Comparison of ENCODE assay signal across 33 cellular contexts in the genomic region with DNA sequence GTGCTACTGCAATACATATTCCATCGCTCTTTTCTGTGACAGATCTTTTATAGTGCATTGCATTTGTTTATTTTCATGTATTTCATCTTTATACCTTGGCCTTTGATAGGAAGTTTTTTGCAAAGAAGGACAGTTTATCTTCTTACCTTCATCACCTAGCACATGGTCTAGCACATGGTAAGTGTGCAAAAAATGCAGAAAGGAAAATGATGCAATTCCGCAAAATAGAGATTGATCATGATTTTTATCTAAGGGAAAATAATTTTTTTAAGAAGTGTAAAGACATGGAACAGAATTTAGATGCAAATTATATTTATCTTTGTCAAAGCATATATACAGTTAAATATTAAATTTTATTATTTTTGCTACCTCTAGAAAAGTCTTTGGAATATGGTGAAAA. TPM values are rescaled to one million over a fixed set of nuclear protein-coding genes. Genes with fewer than 3 reads are reported as not detected.
"Had no signal": no experiment of that assay in that cellular context is flagged by ENCODE, and none has a peak within 500 bp of the region (broad histone marks: within the 10 kb centered on the region; RNA-seq: fewer than 3 reads in every experiment).

No MANE protein-coding gene starts in this region.

- H3K79me2 ChIP-seq: hepatocyte had no signal

- FAIRE-seq: endometrium, endothelial cell of umbilical vein had no signal

- H3K4me3 ChIP-seq: ascending aorta, breast epithelium, cardiac muscle cell, colonic mucosa, esophagus squamous epithelium, gastroesophageal sphincter, heart right ventricle, hepatocyte had no signal

- H3K27me3 ChIP-seq: ascending aorta, breast epithelium, cardiac muscle cell, colonic mucosa, esophagus squamous epithelium, gastroesophageal sphincter, heart right ventricle, hepatocyte had no signal

- ATAC-seq: activated CD8-positive, alpha-beta T cell treated with anti-CD3 and anti-CD28 coated beads for 36 hours; activated naive CD4-positive, alpha-beta T cell treated with anti-CD3 and anti-CD28 coated beads, Interleukin-2, amount 50 U/mL, for 72 hours; gastroesophageal sphincter; heart right ventricle; T-helper 17 cell had no signal

- H3K4me1 Mint-ChIP-seq: activated naive CD4-positive, alpha-beta T cell treated with anti-CD3 and anti-CD28 coated beads, Interleukin-2, amount 10 ng/mL, durations not matched to agents 7 days and 5 days; brain had no signal

- H3K9me3 ChIP-seq: ascending aorta, breast epithelium, colonic mucosa, esophagus squamous epithelium, gastroesophageal sphincter, heart right ventricle had no signal

- H3K9me3 Mint-ChIP-seq: activated CD8-positive, alpha-beta T cell treated with anti-CD3 and anti-CD28 coated beads for 36 hours; activated naive CD4-positive, alpha-beta T cell treated with anti-CD3 and anti-CD28 coated beads, Interleukin-2, amount 10 ng/mL, durations not matched to agents 7 days and 5 days; activated naive CD4-positive, alpha-beta T cell treated with anti-CD3 and anti-CD28 coated beads, Interleukin-2, amount 50 U/mL, for 72 hours; activated naive CD8-positive, alpha-beta T cell treated with anti-CD3 and anti-CD28 coated beads, Interleukin-2, amount 10 ng/mL, durations not matched to agents 7 days and 5 days; activated T-helper 1 cell treated with anti-CD3 and anti-CD28 coated beads, Interleukin-12 subunit alpha, Interleukin-12 subunit beta, Interleukin-2, Interleukin-4 antibody, amounts not matched to agents 30 ng/mL and 10 ng/mL and 1 ng/mL, durations not matched to agents 14 hours and 24 hours and 36 hours; brain; T-helper 2 cell treated with Interferon-gamma antibody and Interleukin-4, amounts not matched to agents 5 μg/mL and 100 μg/mL, for 36 hours had no signal

- H3K36me3 ChIP-seq: breast epithelium, colonic mucosa had no signal

- H3K27ac ChIP-seq: ascending aorta, breast epithelium, cardiac muscle cell, colonic mucosa, epithelial cell of prostate, esophagus squamous epithelium, gastroesophageal sphincter, heart right ventricle, hepatocyte had no signal

- H3K27me3 Mint-ChIP-seq: activated CD8-positive, alpha-beta T cell treated with anti-CD3 and anti-CD28 coated beads for 36 hours; activated naive CD4-positive, alpha-beta T cell treated with anti-CD3 and anti-CD28 coated beads, Interleukin-2, amount 10 ng/mL, durations not matched to agents 7 days and 5 days; activated naive CD8-positive, alpha-beta T cell treated with anti-CD3 and anti-CD28 coated beads, Interleukin-2, amount 10 ng/mL, durations not matched to agents 7 days and 5 days; brain; T-helper 17 cell had no signal

- H3K4me2 ChIP-seq: hepatocyte had no signal

- H3K4me3 Mint-ChIP-seq: activated CD8-positive, alpha-beta T cell treated with anti-CD3 and anti-CD28 coated beads for 36 hours; activated naive CD4-positive, alpha-beta T cell treated with anti-CD3 and anti-CD28 coated beads, Interleukin-2, amount 10 ng/mL, durations not matched to agents 7 days and 5 days; activated naive CD8-positive, alpha-beta T cell treated with anti-CD3 and anti-CD28 coated beads, Interleukin-2, amount 10 ng/mL, durations not matched to agents 7 days and 5 days; activated T-helper 1 cell treated with anti-CD3 and anti-CD28 coated beads, Interleukin-12 subunit alpha, Interleukin-12 subunit beta, Interleukin-2, Interleukin-4 antibody, amounts not matched to agents 30 ng/mL and 10 ng/mL and 1 ng/mL, durations not matched to agents 14 hours and 24 hours and 36 hours; brain; T-helper 17 cell; T-helper 2 cell treated with Interferon-gamma antibody and Interleukin-4, amounts not matched to agents 5 μg/mL and 100 μg/mL, for 36 hours had no signal

- H3K27ac Mint-ChIP-seq: activated naive CD4-positive, alpha-beta T cell treated with anti-CD3 and anti-CD28 coated beads, Interleukin-2, amount 10 ng/mL, durations not matched to agents 7 days and 5 days; activated naive CD8-positive, alpha-beta T cell treated with anti-CD3 and anti-CD28 coated beads, Interleukin-2, amount 10 ng/mL, durations not matched to agents 7 days and 5 days; activated T-helper 1 cell treated with anti-CD3 and anti-CD28 coated beads, Interleukin-12 subunit alpha, Interleukin-12 subunit beta, Interleukin-2, Interleukin-4 antibody, amounts not matched to agents 30 ng/mL and 10 ng/mL and 1 ng/mL, durations not matched to agents 14 hours and 24 hours and 36 hours; brain; T-helper 17 cell; T-helper 2 cell treated with Interferon-gamma antibody and Interleukin-4, amounts not matched to agents 5 μg/mL and 100 μg/mL, for 36 hours had no signal

- DNase-seq: activated CD4-positive, alpha-beta T cell treated with anti-CD3 and anti-CD28 coated beads for 4 hours; activated CD4-positive, alpha-beta T cell treated with anti-CD3 and anti-CD28 coated beads, Interleukin-2, amount 50 U/mL, for 1 hour; activated CD4-positive, alpha-beta T cell treated with anti-CD3 and anti-CD28 coated beads, Interleukin-2, amount 50 U/mL, for 48 hours; activated CD4-positive, CD25-positive, alpha-beta regulatory T cell; activated CD4-positive, CD25-positive, alpha-beta regulatory T cell treated with anti-CD3 and anti-CD28 coated beads, Interleukin-2, amount 50 U/mL, for 72 hours; activated CD8-positive, alpha-beta T cell treated with anti-CD3 and anti-CD28 coated beads for 36 hours; activated gamma-delta T cell; activated naive CD4-positive, alpha-beta T cell; activated naive CD4-positive, alpha-beta T cell treated with anti-CD3 and anti-CD28 coated beads, Interleukin-2, amount 10 ng/mL, durations not matched to agents 7 days and 5 days; activated naive CD8-positive, alpha-beta T cell treated with anti-CD3 and anti-CD28 coated beads, Interleukin-2, amount 10 ng/mL, durations not matched to agents 7 days and 5 days; central memory CD4-positive, alpha-beta T cell; cerebellar nuclear complex; colonic mucosa; effector CD8-positive, alpha-beta T cell; esophagus squamous epithelium; foreskin melanocyte; heart right ventricle; T-helper 1 cell; T-helper 17 cell; T1000 had no signal

- H2AFZ ChIP-seq: hepatocyte had no signal

- H3K4me1 ChIP-seq: ascending aorta, breast epithelium, colonic mucosa, esophagus squamous epithelium, gastroesophageal sphincter, heart right ventricle had no signal

RNA-seq across cellular contexts. Expression of a gene that starts 19.2 kb away (rescaled TPM):
- total RNA-seq: ascending aorta, glomerular endothelial cell, hepatocyte had no signal
- polyA plus RNA-seq: hepatocyte had no signal
